21 cellular contexts compared by ENCODE assay signal in the genomic region with DNA sequence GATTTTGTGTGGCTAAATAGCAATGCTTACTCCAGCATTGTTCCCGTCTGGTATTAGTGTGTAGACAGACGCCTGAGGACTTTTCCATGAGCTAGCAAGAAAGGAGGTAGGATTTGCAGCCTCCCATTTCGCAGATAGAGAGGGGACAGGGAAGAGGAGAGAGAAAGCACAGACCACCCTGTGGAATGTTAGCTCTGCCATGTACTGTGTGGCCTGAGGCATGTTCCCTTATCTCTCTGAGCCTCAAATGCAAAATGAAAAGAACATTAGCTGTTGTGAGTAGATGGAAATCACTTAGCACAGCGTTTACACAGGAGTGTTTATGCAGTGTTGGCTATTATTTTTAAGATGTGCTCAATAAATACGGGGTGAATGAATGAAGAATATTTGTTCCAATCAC. TPM values are rescaled to one million over a fixed set of nuclear protein-coding genes. Genes with fewer than 3 reads are reported as not detected.
DNase-seq lines count a peak whose midpoint lies in the region; ATAC-seq and TF ChIP-seq lines count a peak whose summit lies in the region.
"Had no signal": no experiment of that assay in that cellular context is flagged by ENCODE, and none has a peak within 500 bp of the region (broad histone marks: within the 10 kb centered on the region; RNA-seq: fewer than 3 reads in every experiment).

No MANE protein-coding gene starts in this region.

- in situ Hi-C loops in ACHN (cut with HindIII; ENCODE audit: low pct_ligation_motif_present, low pct_unique_long_range_greater_than_20kb, low sequenced_read_pairs), result no loop called here

- H3K9me3 Mint-ChIP-seq in progenitor cell of endocrine pancreas (ENCODE audit: low read depth) (no peaks in the 10 kb centered on the region), chondrocyte (ENCODE audit: low read depth) (peaks cover 5% of the 10 kb centered on the region)

- peak overlapping the region; percentile 46 for H3K27ac ChIP-seq in angular gyrus (ENCODE audit: low read depth, low read length)
- H3K27ac ChIP-seq: C4-2B, HL-60, KMS-11 had no signal

- H3K27me3 Mint-ChIP-seq in progenitor cell of endocrine pancreas, result no peaks in the 10 kb centered on the region
- H3K27me3 Mint-ChIP-seq in chondrocyte (ENCODE audit: low read depth), result no peaks in the 10 kb centered on the region

- H3K4me1 Mint-ChIP-seq in progenitor cell of endocrine pancreas (ENCODE audit: low read depth), result peaks cover 5% of the 10 kb centered on the region
- H3K4me1 Mint-ChIP-seq in chondrocyte (ENCODE audit: low read depth), result no peaks in the 10 kb centered on the region

- peak; percentile 57 for DNase-seq in NCI-H748 (lab: John Stamatoyannopoulos, UW; ENCODE audit: unreplicated experiment)
- peak; percentile 24 for DNase-seq in medulla oblongata (ENCODE audit: extremely low spot score)
- no peak for DNase-seq in progenitor cell of endocrine pancreas (ENCODE audit: low spot score, unreplicated experiment)
- DNase-seq in ACHN, result no peak
- no peak for DNase-seq in chondrocyte (ENCODE audit: low spot score)
- DNase-seq: DMS79, H7, HFFc6, NCI-H1417 treated with DMSO at 0.1 percent for 48 hours, NCI-H1930, NCI-H446, NCI-H774, RPMI8226, SHP77 treated with DMSO at 0.1 percent for 48 hours had no signal

- TF ChIP-seq CTCF in progenitor cell of endocrine pancreas (IDR thresholded peaks at IDR 0.05; ENCODE audit: unreplicated experiment) (no peak), chondrocyte (IDR thresholded peaks at IDR 0.05) (no peak)

- no peaks in the 10 kb centered on the region for H3K36me3 Mint-ChIP-seq in progenitor cell of endocrine pancreas (ENCODE audit: insufficient read depth)
- no peaks in the 10 kb centered on the region for H3K36me3 Mint-ChIP-seq in chondrocyte (ENCODE audit: low read depth)

- H3K27ac Mint-ChIP-seq in progenitor cell of endocrine pancreas (peak overlapping the region; percentile 6), chondrocyte (ENCODE audit: unreplicated experiment) (no peak overlapping the region)
- H3K27ac Mint-ChIP-seq: HFFc6 had no signal

- H3K4me3 Mint-ChIP-seq in progenitor cell of endocrine pancreas (ENCODE audit: low read depth) (no peak overlapping the region), chondrocyte (ENCODE audit: unreplicated experiment) (no peak overlapping the region)
- H3K4me3 Mint-ChIP-seq: HFFc6 had no signal

- ATAC-seq in HG03565 (IDR thresholded peaks at IDR 0.05; ENCODE audit: unreplicated experiment) (no peak), GM21447 (IDR thresholded peaks at IDR 0.05; ENCODE audit: unreplicated experiment) (no peak)

RNA-seq across cellular contexts. Expression of a gene that starts 45.5 kb away (rescaled TPM):
- total RNA-seq in progenitor cell of endocrine pancreas (not detected in 2 replicates), chondrocyte (0.18 to 0.25 TPM in 2 of 3 replicates, not detected in the other)
- total RNA-seq: H7, HFFc6, HT1080 had no signal

Comparison
In these comparisons a context has a peak if more than half of its experiments do, and no peak if none do; other contexts are left out.
1. DNase-seq: peak in NCI-H748 (single experiment) and medulla oblongata (single experiment); none in progenitor cell of endocrine pancreas (single experiment), ACHN (single experiment) and chondrocyte (single experiment).